Comparison of ENCODE assay signal across 20 cellular contexts in genomic region chr10:113068178-113068890, GRCh38.
"Had no signal": no experiment of that assay in that cellular context is flagged by ENCODE, and none has a peak within 500 bp of the region (broad histone marks: within the 10 kb centered on the region; RNA-seq: fewer than 3 reads in every experiment).

No MANE protein-coding gene starts in this region.

- H3K4me3 Mint-ChIP-seq: activated CD4-positive, alpha-beta T cell treated with anti-CD3 and anti-CD28 coated beads, Interleukin-2, amount 10 ng/mL, durations not matched to agents 24 days and 14 days; activated CD8-positive, alpha-beta T cell treated with anti-CD3 and anti-CD28 coated beads, Interleukin-2, amount 10 ng/mL, durations not matched to agents 7 days and 5 days; activated naive CD8-positive, alpha-beta T cell treated with anti-CD3 and anti-CD28 coated beads, Interleukin-2, amount 10 ng/mL, durations not matched to agents 7 days and 5 days; activated T-cell treated with anti-CD3 and anti-CD28 coated beads, Interleukin-2, amount 50 U/mL, for 24 hours; brain; endodermal cell; naive thymus-derived CD8-positive, alpha-beta T cell had no signal

- H3K27me3 Mint-ChIP-seq: activated T-cell treated with anti-CD3 and anti-CD28 coated beads, Interleukin-2, amount 50 U/mL, for 24 hours; brain; naive thymus-derived CD8-positive, alpha-beta T cell had no signal

- H3K27ac ChIP-seq: foreskin keratinocyte, suprapubic skin, upper lobe of left lung had no signal

- H3K4me1 Mint-ChIP-seq: activated CD4-positive, alpha-beta T cell treated with anti-CD3 and anti-CD28 coated beads, Interleukin-2, amount 10 ng/mL, durations not matched to agents 24 days and 14 days; activated naive CD8-positive, alpha-beta T cell treated with anti-CD3 and anti-CD28 coated beads, Interleukin-2, amount 10 ng/mL, durations not matched to agents 7 days and 5 days; naive thymus-derived CD8-positive, alpha-beta T cell had no signal

- H3K27ac Mint-ChIP-seq: activated CD4-positive, alpha-beta T cell treated with anti-CD3 and anti-CD28 coated beads, Interleukin-2, amount 10 ng/mL, durations not matched to agents 24 days and 14 days; activated CD8-positive, alpha-beta T cell treated with anti-CD3 and anti-CD28 coated beads, Interleukin-2, amount 10 ng/mL, durations not matched to agents 7 days and 5 days; activated naive CD8-positive, alpha-beta T cell treated with anti-CD3 and anti-CD28 coated beads, Interleukin-2, amount 10 ng/mL, durations not matched to agents 7 days and 5 days; activated T-cell treated with anti-CD3 and anti-CD28 coated beads, Interleukin-2, amount 50 U/mL, for 24 hours; activated T-helper 2 cell treated with anti-CD3 and anti-CD28 coated beads, Interferon-gamma antibody, Interleukin-2, Interleukin-4, amounts not matched to agents 10 μg/mL and 5 μg/mL and 100 μg/mL, durations not matched to agents 14 hours and 24 hours and 36 hours; endodermal cell had no signal

- H3K27me3 ChIP-seq: foreskin keratinocyte, pancreas, suprapubic skin, upper lobe of left lung had no signal

- DNase-seq: activated CD4-positive, alpha-beta T cell treated with anti-CD3 and anti-CD28 coated beads, Interleukin-2, amount 10 ng/mL, durations not matched to agents 24 days and 14 days; activated CD4-positive, CD25-positive, alpha-beta regulatory T cell; activated CD8-positive, alpha-beta T cell treated with anti-CD3 and anti-CD28 coated beads, Interleukin-2, amount 10 ng/mL, durations not matched to agents 7 days and 5 days; activated naive CD4-positive, alpha-beta T cell treated with Interleukin-2 at 50 U/mL for 16 hours; activated naive CD8-positive, alpha-beta T cell treated with anti-CD3 and anti-CD28 coated beads, Interleukin-2, amount 10 ng/mL, durations not matched to agents 7 days and 5 days; activated T-cell treated with anti-CD3 and anti-CD28 coated beads, Interleukin-2, amount 50 U/mL, for 24 hours; central memory CD4-positive, alpha-beta T cell; endodermal cell; foreskin keratinocyte; glutamatergic neuron; hippocampal formation; naive thymus-derived CD8-positive, alpha-beta T cell; stimulated activated naive CD8-positive, alpha-beta T cell treated with anti-CD3 and anti-CD28 coated beads, Interleukin-15, Interleukin-2, amounts not matched to agents 100 U/mL and 50 U/mL, for 24 hours; T-helper 1 cell; T-helper 9 cell; upper lobe of left lung had no signal

- H3K9me3 Mint-ChIP-seq: activated CD4-positive, alpha-beta T cell treated with anti-CD3 and anti-CD28 coated beads, Interleukin-2, amount 10 ng/mL, durations not matched to agents 24 days and 14 days; activated naive CD8-positive, alpha-beta T cell treated with anti-CD3 and anti-CD28 coated beads, Interleukin-2, amount 10 ng/mL, durations not matched to agents 7 days and 5 days; activated T-cell treated with anti-CD3 and anti-CD28 coated beads, Interleukin-2, amount 50 U/mL, for 24 hours; activated T-helper 2 cell treated with anti-CD3 and anti-CD28 coated beads, Interferon-gamma antibody, Interleukin-2, Interleukin-4, amounts not matched to agents 10 μg/mL and 5 μg/mL and 100 μg/mL, durations not matched to agents 14 hours and 24 hours and 36 hours; brain; endodermal cell; naive thymus-derived CD8-positive, alpha-beta T cell had no signal

- H3K36me3 ChIP-seq: pancreas had no signal

- H3K36me3 Mint-ChIP-seq: activated naive CD8-positive, alpha-beta T cell treated with anti-CD3 and anti-CD28 coated beads, Interleukin-2, amount 10 ng/mL, durations not matched to agents 7 days and 5 days had no signal

- H3K9me3 ChIP-seq: pancreas, suprapubic skin, upper lobe of left lung had no signal

- H3K4me3 ChIP-seq: pancreas, suprapubic skin, upper lobe of left lung had no signal
